ENCODE assay signal across 13 cellular contexts in genomic region chr5:16707869-16708192, GRCh38.
A peak's percentile ranks its signal among the peaks of the same experiment; 100 is the strongest.
DNase-seq lines count a peak whose midpoint lies in the region; ATAC-seq and TF ChIP-seq lines count a peak whose summit lies in the region.
"Had no signal": no experiment of that assay in that cellular context is flagged by ENCODE, and none has a peak within 500 bp of the region (broad histone marks: within the 10 kb centered on the region; RNA-seq: fewer than 3 reads in every experiment).

No MANE protein-coding gene starts in this region.

- H3K36me3 Mint-ChIP-seq in HFFc6 (ENCODE audit: low read depth) (peaks cover 57% of the 10 kb centered on the region), WTC11 (peaks cover 67% of the 10 kb centered on the region)
- no peaks in the 10 kb centered on the region for H3K36me3 Mint-ChIP-seq in activated T-helper 17 cell treated with anti-CD3 and anti-CD28 coated beads, Interleukin-2, amount 50 U/mL, for 72 hours (ENCODE audit: low read depth)
- H3K36me3 Mint-ChIP-seq in CD8-positive, alpha-beta T cell, result no peaks in the 10 kb centered on the region
- H3K36me3 Mint-ChIP-seq: CD4-positive, alpha-beta memory T cell had no signal

- DNase-seq in HFFc6, result no peak
- DNase-seq in WTC11 (ENCODE audit: low spot score), result no peak
- DNase-seq in NCI-H2081 treated with DMSO at 0.1 percent for 48 hours (lab: John Stamatoyannopoulos, UW), result no peak
- no peak for DNase-seq in testis
- DNase-seq in CD8-positive, alpha-beta T cell, result no peak
- DNase-seq: BE2C; CD4-positive, alpha-beta memory T cell; DMS 273 treated with DMSO at 0.1 percent for 48 hours had no signal

- H3K4me3 Mint-ChIP-seq in HFFc6 (no peak overlapping the region), WTC11 (no peak overlapping the region)
- H3K4me3 Mint-ChIP-seq in activated T-helper 17 cell treated with anti-CD3 and anti-CD28 coated beads, Interleukin-2, amount 50 U/mL, for 72 hours, result no peak overlapping the region
- no peak overlapping the region for H3K4me3 Mint-ChIP-seq in CD8-positive, alpha-beta T cell
- H3K4me3 Mint-ChIP-seq: CD4-positive, alpha-beta memory T cell had no signal

- H3K36me3 ChIP-seq in testis (ENCODE audit: low read depth, missing control alignments), result no peaks in the 10 kb centered on the region
- no peaks in the 10 kb centered on the region for H3K36me3 ChIP-seq in CD8-positive, alpha-beta T cell (ENCODE audit: insufficient read depth, low read length)
- H3K36me3 ChIP-seq: BE2C had no signal

- H3K9me3 Mint-ChIP-seq in HFFc6 (no peaks in the 10 kb centered on the region), WTC11 (no peaks in the 10 kb centered on the region)
- no peaks in the 10 kb centered on the region for H3K9me3 Mint-ChIP-seq in activated T-helper 17 cell treated with anti-CD3 and anti-CD28 coated beads, Interleukin-2, amount 50 U/mL, for 72 hours
- H3K9me3 Mint-ChIP-seq in CD8-positive, alpha-beta T cell, result no peaks in the 10 kb centered on the region
- H3K9me3 Mint-ChIP-seq: CD4-positive, alpha-beta memory T cell had no signal

- H3K4me1 ChIP-seq in testis, result peaks cover 6% of the 10 kb centered on the region
- no peaks in the 10 kb centered on the region for H3K4me1 ChIP-seq in CD8-positive, alpha-beta T cell (ENCODE audit: insufficient read depth, low read length)
- H3K4me1 ChIP-seq: A549, BE2C had no signal

- H3K27ac ChIP-seq in layer of hippocampus (ENCODE audit: low read depth, low read length) (peak overlapping the region; percentile 13), temporal lobe (ENCODE audit: low read depth, low read length) (peak overlapping the region; percentile 4), testis (no peak overlapping the region)
- no peak overlapping the region for H3K27ac ChIP-seq in CD8-positive, alpha-beta T cell (ENCODE audit: low read depth, low read length)
- H3K27ac ChIP-seq: A549, C4-2B had no signal

- CTCF ChIA-PET in WTC11 (lab: Charles Lee), result no interaction called here
- CTCF ChIA-PET in CD8-positive, alpha-beta T cell (lab: Charles Lee), result no interaction called here

- TF ChIP-seq POLR2A in testis (IDR thresholded peaks at IDR 0.05), result no peak

- TF ChIP-seq CTCF in HFFc6 (IDR thresholded peaks at IDR 0.05) (no peak), WTC11 (IDR thresholded peaks at IDR 0.05) (no peak), testis (IDR thresholded peaks at IDR 0.05) (no peak)
- TF ChIP-seq CTCF in CD8-positive, alpha-beta T cell (IDR thresholded peaks at IDR 0.05), result no peak

- H3K4me3 ChIP-seq in testis, result no peak overlapping the region
- no peak overlapping the region for H3K4me3 ChIP-seq in CD8-positive, alpha-beta T cell (ENCODE audit: low read depth, low read length)
- H3K4me3 ChIP-seq: A549 had no signal

- H3K9me3 ChIP-seq in testis, result no peaks in the 10 kb centered on the region
- no peaks in the 10 kb centered on the region for H3K9me3 ChIP-seq in CD8-positive, alpha-beta T cell (ENCODE audit: low read length)
- H3K9me3 ChIP-seq: A549, BE2C had no signal

- H3K27me3 Mint-ChIP-seq in HFFc6 (ENCODE audit: insufficient read depth) (no peaks in the 10 kb centered on the region), WTC11 (ENCODE audit: low read depth) (no peaks in the 10 kb centered on the region)
- peaks cover 27% of the 10 kb centered on the region for H3K27me3 Mint-ChIP-seq in activated T-helper 17 cell treated with anti-CD3 and anti-CD28 coated beads, Interleukin-2, amount 50 U/mL, for 72 hours
- H3K27me3 Mint-ChIP-seq in CD8-positive, alpha-beta T cell (ENCODE audit: low read depth), result peaks cover 13% of the 10 kb centered on the region

- H3K4me1 Mint-ChIP-seq in HFFc6 (ENCODE audit: low read depth) (peaks cover 39% of the 10 kb centered on the region), WTC11 (peaks cover 31% of the 10 kb centered on the region)
- H3K4me1 Mint-ChIP-seq in activated T-helper 17 cell treated with anti-CD3 and anti-CD28 coated beads, Interleukin-2, amount 50 U/mL, for 72 hours, result no peaks in the 10 kb centered on the region
- no peaks in the 10 kb centered on the region for H3K4me1 Mint-ChIP-seq in CD8-positive, alpha-beta T cell (ENCODE audit: low read depth)

- H3K27me3 ChIP-seq in layer of hippocampus (ENCODE audit: control insufficient read depth, insufficient read depth, low read length), result no peaks in the 10 kb centered on the region
- no peaks in the 10 kb centered on the region for H3K27me3 ChIP-seq in testis
- H3K27me3 ChIP-seq in CD8-positive, alpha-beta T cell (ENCODE audit: insufficient read depth, low read length), result no peaks in the 10 kb centered on the region

- 94 to 95% methylated on average over 3 of the region's 3 CpGs for WGBS in testis, 2 donors

- peak overlapping the region; percentile 73 for H3K27ac Mint-ChIP-seq in HFFc6
- H3K27ac Mint-ChIP-seq in WTC11, result peak overlapping the region; percentile 11; the same call in 1 of the 2 replicates
- H3K27ac Mint-ChIP-seq in activated T-helper 17 cell treated with anti-CD3 and anti-CD28 coated beads, Interleukin-2, amount 50 U/mL, for 72 hours, result no peak overlapping the region
- H3K27ac Mint-ChIP-seq in CD8-positive, alpha-beta T cell, result no peak overlapping the region
- H3K27ac Mint-ChIP-seq: CD4-positive, alpha-beta memory T cell had no signal

- POLR2A ChIA-PET in WTC11 (lab: Charles Lee), result no interaction called here
- POLR2A ChIA-PET in CD8-positive, alpha-beta T cell (lab: Charles Lee), result no interaction called here

- no peak for ATAC-seq in WTC11
- ATAC-seq in activated T-helper 17 cell treated with anti-CD3 and anti-CD28 coated beads, Interleukin-2, amount 50 U/mL, for 72 hours (replicated peaks), result no peak
- ATAC-seq in CD8-positive, alpha-beta T cell, result no peak
- ATAC-seq: A549 had no signal

- intact Hi-C loops in testis (cut with DNase I; ENCODE audit: low total_unique reads), result no loop called here
- intact Hi-C loops in CD8-positive, alpha-beta T cell (cut with DNase I, micrococcal nuclease), result no loop called here

TF ChIP-seq in WTC11, 78 proteins besides CTCF, POLR2A, EP300 and RAD21 (continues in another document):
- TF ChIP-seq ZMAT4 (CRISPR knock-in tag; IDR thresholded peaks at IDR 0.05) (no peak), ATF6 (CRISPR knock-in tag; IDR thresholded peaks at IDR 0.05) (no peak), NFE2L1 (CRISPR knock-in tag; IDR thresholded peaks at IDR 0.05) (no peak), CBFB (CRISPR knock-in tag; IDR thresholded peaks at IDR 0.05; ENCODE audit: low read depth) (no peak), ZNF671 (CRISPR knock-in tag; IDR thresholded peaks at IDR 0.05) (no peak), HMGXB4 (CRISPR knock-in tag; IDR thresholded peaks at IDR 0.05) (no peak), JAZF1 (CRISPR knock-in tag; IDR thresholded peaks at IDR 0.05) (no peak), ZNF219 (CRISPR knock-in tag; IDR thresholded peaks at IDR 0.05; ENCODE audit: borderline replicate concordance) (no peak), MLX (CRISPR knock-in tag; IDR thresholded peaks at IDR 0.05) (no peak), NR3C1 (CRISPR knock-in tag; conservative IDR thresholded peaks at IDR 0.05; ENCODE audit: low read depth) (no peak), ZSCAN18 (CRISPR knock-in tag; IDR thresholded peaks at IDR 0.05) (no peak)

Comparison
In these comparisons a context has a peak if more than half of its experiments do, and no peak if none do; other contexts are left out.
1. H3K27ac Mint-ChIP-seq: peak in HFFc6 (single experiment) and WTC11 (single experiment); none in activated T-helper 17 cell treated with anti-CD3 and anti-CD28 coated beads, Interleukin-2, amount 50 U/mL, for 72 hours (single experiment) and CD8-positive, alpha-beta T cell (single experiment).
2. H3K27ac ChIP-seq: peak in layer of hippocampus (single experiment) and temporal lobe (single experiment); none in testis (0 of 2) and CD8-positive, alpha-beta T cell (single experiment).